ENCODE assay signal across 18 cellular contexts in the genomic region with DNA sequence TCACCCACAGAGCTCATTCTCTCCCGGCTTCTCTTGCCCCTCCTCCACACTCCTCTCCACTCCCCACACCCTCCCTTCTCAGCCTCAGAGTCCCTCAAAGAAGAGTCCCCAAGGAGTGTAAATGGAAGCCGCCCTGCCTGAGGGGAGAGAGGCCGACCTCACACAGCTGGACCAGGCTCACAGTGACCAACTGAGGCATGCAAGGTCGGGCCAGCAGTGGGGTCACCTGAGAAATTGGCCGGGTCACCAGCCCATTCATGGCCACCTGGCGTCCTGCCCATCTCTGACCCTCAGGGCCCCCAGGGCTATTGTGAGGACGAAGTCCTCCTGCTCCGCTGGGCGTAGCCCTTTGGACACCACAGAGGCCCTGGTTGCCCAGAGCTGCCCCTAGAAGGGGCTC. TPM values are rescaled to one million over a fixed set of nuclear protein-coding genes. Genes with fewer than 3 reads are reported as not detected.
"Had no signal": no experiment of that assay in that cellular context is flagged by ENCODE, and none has a peak within 500 bp of the region (broad histone marks: within the 10 kb centered on the region; RNA-seq: fewer than 3 reads in every experiment).

No MANE protein-coding gene starts in this region.

- H3K4me1 Mint-ChIP-seq: activated CD4-positive, alpha-beta T cell treated with anti-CD3 and anti-CD28 coated beads for 36 hours; activated naive CD8-positive, alpha-beta T cell treated with anti-CD3 and anti-CD28 coated beads for 36 hours; stimulated activated naive CD8-positive, alpha-beta T cell treated with anti-CD3 and anti-CD28 coated beads, Interleukin-15, amount 100 ng/mL, for 72 hours had no signal

- H3K36me3 Mint-ChIP-seq: activated naive CD8-positive, alpha-beta T cell treated with anti-CD3 and anti-CD28 coated beads for 36 hours had no signal

- H3K9me3 Mint-ChIP-seq: activated naive CD8-positive, alpha-beta T cell treated with anti-CD3 and anti-CD28 coated beads for 36 hours; dendritic cell treated with granulocyte-macrophage colony-stimulating factor and Interleukin-4, amounts not matched to agents 40 ng/mL and 50 ng/mL, for 4 days; effector memory CD8-positive, alpha-beta T cell; stimulated activated naive CD8-positive, alpha-beta T cell treated with anti-CD3 and anti-CD28 coated beads, Interleukin-15, amount 100 ng/mL, for 72 hours had no signal

- H3K4me3 Mint-ChIP-seq: activated CD4-positive, alpha-beta T cell treated with anti-CD3 and anti-CD28 coated beads for 36 hours; activated naive CD8-positive, alpha-beta T cell treated with anti-CD3 and anti-CD28 coated beads for 36 hours; dendritic cell treated with granulocyte-macrophage colony-stimulating factor and Interleukin-4, amounts not matched to agents 40 ng/mL and 50 ng/mL, for 4 days; effector memory CD8-positive, alpha-beta T cell; stimulated activated naive CD8-positive, alpha-beta T cell treated with anti-CD3 and anti-CD28 coated beads, Interleukin-15, amount 100 ng/mL, for 72 hours had no signal

- H3K27ac ChIP-seq: left ventricle myocardium inferior, psoas muscle, right lobe of liver, upper lobe of left lung had no signal

- DNase-seq: activated CD4-positive, alpha-beta T cell treated with anti-CD3 and anti-CD28 coated beads for 36 hours; activated CD4-positive, alpha-beta T cell treated with anti-CD3 and anti-CD28 coated beads, Interleukin-2, amount 50 U/mL, for 48 hours; activated gamma-delta T cell; activated naive CD8-positive, alpha-beta T cell treated with anti-CD3 and anti-CD28 coated beads for 36 hours; amniotic stem cell; effector memory CD8-positive, alpha-beta T cell; foreskin fibroblast; hypothalamus; left ventricle myocardium inferior; psoas muscle; right lobe of liver; stimulated activated CD4-positive, alpha-beta T cell treated with anti-CD3 and anti-CD28 coated beads, Interleukin-4, amount 100 ng/mL, for 1 hour; stimulated activated naive CD8-positive, alpha-beta T cell treated with anti-CD3 and anti-CD28 coated beads, Interleukin-15, amount 100 ng/mL, for 72 hours had no signal

- H3K4me1 ChIP-seq: right lobe of liver, upper lobe of left lung had no signal

- FAIRE-seq: TTC549 had no signal

- H3K4me2 ChIP-seq: smooth muscle cell had no signal

- H3K27ac Mint-ChIP-seq: activated CD4-positive, alpha-beta T cell treated with anti-CD3 and anti-CD28 coated beads for 36 hours; activated naive CD8-positive, alpha-beta T cell treated with anti-CD3 and anti-CD28 coated beads for 36 hours; dendritic cell treated with granulocyte-macrophage colony-stimulating factor and Interleukin-4, amounts not matched to agents 40 ng/mL and 50 ng/mL, for 4 days; effector memory CD8-positive, alpha-beta T cell; stimulated activated naive CD8-positive, alpha-beta T cell treated with anti-CD3 and anti-CD28 coated beads, Interleukin-15, amount 100 ng/mL, for 72 hours had no signal

- ATAC-seq: activated CD4-positive, alpha-beta T cell treated with anti-CD3 and anti-CD28 coated beads for 36 hours; effector memory CD8-positive, alpha-beta T cell; psoas muscle; stimulated activated naive CD8-positive, alpha-beta T cell treated with anti-CD3 and anti-CD28 coated beads, Interleukin-15, amount 100 ng/mL, for 72 hours had no signal

- H3K4me3 ChIP-seq: left ventricle myocardium inferior, psoas muscle, right lobe of liver, smooth muscle cell, upper lobe of left lung had no signal

- H3K27me3 ChIP-seq: right lobe of liver, upper lobe of left lung had no signal

- H3K36me3 ChIP-seq: left ventricle myocardium inferior, right lobe of liver, upper lobe of left lung had no signal

RNA-seq across cellular contexts. Expression of a gene that starts 49.5 kb away (rescaled TPM):
- total RNA-seq: activated CD4-positive, alpha-beta T cell treated with anti-CD3 and anti-CD28 coated beads for 36 hours; activated naive CD8-positive, alpha-beta T cell treated with anti-CD3 and anti-CD28 coated beads for 36 hours; T-helper 2 cell treated with Interferon-gamma antibody and Interleukin-4, amounts not matched to agents 100 ng/mL and 5 ng/mL, for 36 hours had no signal
